8 cellular contexts compared by ENCODE assay signal in genomic region chr3:150227839-150228238, GRCh38.
DNase-seq lines count a peak whose midpoint lies in the region; ATAC-seq and TF ChIP-seq lines count a peak whose summit lies in the region.

No MANE protein-coding gene starts in this region.

- H3K27me3 ChIP-seq in dorsolateral prefrontal cortex (no peaks in the 10 kb centered on the region), thoracic aorta (replicated peaks; ENCODE audit: insufficient read depth) (no peaks in the 10 kb centered on the region)

- peak; percentile 11 for DNase-seq in NCI-H345 (lab: John Stamatoyannopoulos, UW)
- no peak for DNase-seq in NCI-H345 treated with DMSO at 0.1 percent for 48 hours (lab: John Stamatoyannopoulos, UW; ENCODE audit: unreplicated experiment)
- DNase-seq in HuH-7 (ENCODE audit: low spot score): peak; percentile 36
- DNase-seq in SHP77 (lab: John Stamatoyannopoulos, UW): peak; percentile 74 to 77
- DNase-seq in dorsolateral prefrontal cortex: peak in 2 of 10 donors; percentile 44 to 63
- peak; percentile 71 to 78 for DNase-seq in lung microvascular endothelial cell (ENCODE audit: low read depth in 2 of 2)
- DNase-seq in thoracic aorta (ENCODE audit: low spot score): peak; percentile 10

- no peaks in the 10 kb centered on the region for H3K36me3 ChIP-seq in thoracic aorta

- intact Hi-C loops in dorsolateral prefrontal cortex (cut with DNase I): loop anchor here (2.0 to 10.0 kb wide), 5 partner anchors 181 to 463 kb away; partner anchors contain the start of gene TSC22D2 (in 1 of the 2)

- no peak overlapping the region for H3K4me3 ChIP-seq in dorsolateral prefrontal cortex
- H3K4me3 ChIP-seq in thoracic aorta: no peak overlapping the region

- ATAC-seq in thoracic aorta (ENCODE audit: insufficient number of reproducible peaks, low FRiP score, low read depth): no peak
- no peak for ATAC-seq in GM18519 (IDR thresholded peaks at IDR 0.05; ENCODE audit: low FRiP score, unreplicated experiment)

- H3K4me1 ChIP-seq in thoracic aorta (ENCODE audit: control insufficient read depth in 1 of 2, low read depth in 2 of 2): peaks cover 7 to 11% of the 10 kb centered on the region in 2 donors

- TF ChIP-seq CTCF in dorsolateral prefrontal cortex (IDR thresholded peaks at IDR 0.05 in 54 of 56, conservative IDR thresholded peaks at IDR 0.05 in 2 of 56; ENCODE audit: low read depth in 1 of 56, partially characterized antibody in 56 of 56) (peak in 55 of 56 donors; percentile 20 to 79 (median 63)), thoracic aorta (IDR thresholded peaks at IDR 0.05) (peak; percentile 52)

- H3K27ac ChIP-seq in dorsolateral prefrontal cortex (no peak overlapping the region), thoracic aorta (no peak overlapping the region)

- H3K9me3 ChIP-seq in thoracic aorta: no peaks in the 10 kb centered on the region
